ENCODE assay signal across 25 cellular contexts in genomic region chr14:101301011-101301410, GRCh38.
"Had no signal": no experiment of that assay in that cellular context is flagged by ENCODE, and none has a peak within 500 bp of the region (broad histone marks: within the 10 kb centered on the region; RNA-seq: fewer than 3 reads in every experiment).

No MANE protein-coding gene starts in this region.

- H3K36me3 ChIP-seq: breast epithelium, colonic mucosa, neutrophil, ovary, tibial artery, uterus had no signal

- H3K27ac Mint-ChIP-seq: activated CD4-positive, alpha-beta memory T cell treated with anti-CD3 and anti-CD28 coated beads for 36 hours; activated naive CD4-positive, alpha-beta T cell treated with anti-CD3 and anti-CD28 coated beads for 36 hours; activated naive CD8-positive, alpha-beta T cell treated with anti-CD3 and anti-CD28 coated beads, Interleukin-2, amount 10 ng/mL, durations not matched to agents 7 days and 5 days; activated T-cell treated with anti-CD3 and anti-CD28 coated beads, Interleukin-2, amount 50 U/mL, for 72 hours; effector memory CD8-positive, alpha-beta T cell; natural killer cell; stimulated activated naive CD8-positive, alpha-beta T cell treated with anti-CD3 and anti-CD28 coated beads, Interleukin-15, Interleukin-2, amounts not matched to agents 100 ng/mL and 50 ng/mL, for 24 hours; T-helper 17 cell had no signal

- H3K4me1 Mint-ChIP-seq: activated naive CD8-positive, alpha-beta T cell treated with anti-CD3 and anti-CD28 coated beads, Interleukin-2, amount 10 ng/mL, durations not matched to agents 7 days and 5 days; central memory CD8-positive, alpha-beta T cell; natural killer cell; T-helper 17 cell had no signal

- ATAC-seq: activated T-cell treated with anti-CD3 and anti-CD28 coated beads, Interleukin-2, amount 50 U/mL, for 72 hours; effector memory CD8-positive, alpha-beta T cell; left ventricle myocardium superior; natural killer cell; psoas muscle; right cardiac atrium; T-helper 17 cell had no signal

- H3K36me3 Mint-ChIP-seq: activated naive CD8-positive, alpha-beta T cell treated with anti-CD3 and anti-CD28 coated beads, Interleukin-2, amount 10 ng/mL, durations not matched to agents 7 days and 5 days had no signal

- H3K9me3 ChIP-seq: colonic mucosa, neutrophil, ovary, psoas muscle had no signal

- H3K27ac ChIP-seq: breast epithelium, colonic mucosa, dorsolateral prefrontal cortex, neutrophil, ovary, psoas muscle, tibial artery, uterus had no signal

- H3K27me3 ChIP-seq: breast epithelium, colonic mucosa, ovary, tibial artery, uterus had no signal

- DNase-seq: activated CD4-positive, alpha-beta memory T cell treated with anti-CD3 and anti-CD28 coated beads for 36 hours; activated CD4-positive, alpha-beta T cell treated with anti-CD3 and anti-CD28 coated beads for 48 hours; activated effector memory CD4-positive, alpha-beta T cell treated with Interleukin-2 at 50 U/mL for 16 hours; activated naive CD4-positive, alpha-beta T cell treated with anti-CD3 and anti-CD28 coated beads for 36 hours; activated naive CD8-positive, alpha-beta T cell treated with anti-CD3 and anti-CD28 coated beads, Interleukin-2, amount 10 ng/mL, durations not matched to agents 7 days and 5 days; activated T-cell treated with anti-CD3 and anti-CD28 coated beads, Interleukin-2, amount 50 U/mL, for 72 hours; amniotic stem cell; colonic mucosa; dorsolateral prefrontal cortex; effector memory CD8-positive, alpha-beta T cell; left ventricle myocardium superior; mammary epithelial cell; midbrain; natural killer cell; ovary; psoas muscle; right cardiac atrium; stimulated activated CD4-positive, alpha-beta T cell treated with anti-CD3 and anti-CD28 coated beads, Interleukin-12 subunit alpha, Interleukin-12 subunit beta, amount 100 ng/mL, for 4 hours; T-helper 17 cell; tibial artery; uterus had no signal

- H3K4me1 ChIP-seq: breast epithelium, colonic mucosa, psoas muscle, tibial artery, uterus had no signal

- H3K4me3 Mint-ChIP-seq: activated CD4-positive, alpha-beta memory T cell treated with anti-CD3 and anti-CD28 coated beads for 36 hours; activated naive CD4-positive, alpha-beta T cell treated with anti-CD3 and anti-CD28 coated beads for 36 hours; activated naive CD8-positive, alpha-beta T cell treated with anti-CD3 and anti-CD28 coated beads, Interleukin-2, amount 10 ng/mL, durations not matched to agents 7 days and 5 days; activated T-cell treated with anti-CD3 and anti-CD28 coated beads, Interleukin-2, amount 50 U/mL, for 72 hours; central memory CD8-positive, alpha-beta T cell; effector memory CD8-positive, alpha-beta T cell; natural killer cell; stimulated activated naive CD8-positive, alpha-beta T cell treated with anti-CD3 and anti-CD28 coated beads, Interleukin-15, Interleukin-2, amounts not matched to agents 100 ng/mL and 50 ng/mL, for 24 hours; T-helper 17 cell had no signal

- H3K4me3 ChIP-seq: breast epithelium, colonic mucosa, dorsolateral prefrontal cortex, ovary, psoas muscle, tibial artery, uterus had no signal
